In genomic region chr2:31522742-31523141, GRCh38 we compare ENCODE assay signal across 14 cellular contexts. TPM values are rescaled to one million over a fixed set of nuclear protein-coding genes. Genes with fewer than 3 reads are reported as not detected.
DNase-seq lines count a peak whose midpoint lies in the region.
"Had no signal": no experiment of that assay in that cellular context is flagged by ENCODE, and none has a peak within 500 bp of the region (broad histone marks: within the 10 kb centered on the region; RNA-seq: fewer than 3 reads in every experiment).

No MANE protein-coding gene starts in this region.

- DNase-seq in DMS153 (lab: John Stamatoyannopoulos, UW) (peak; percentile 78), GM04503 (ENCODE audit: low read depth) (peak; percentile 18), astrocyte of the hippocampus (ENCODE audit: low read depth, low spot score) (peak; percentile 21), renal cortical epithelial cell (ENCODE audit: low read depth) (peak; percentile 4), NCI-H1417 (lab: John Stamatoyannopoulos, UW) (no peak), NCI-H524 (lab: John Stamatoyannopoulos, UW) (no peak), ecto neural progenitor cell (ENCODE audit: low spot score) (no peak)
- DNase-seq: CD8-positive, alpha-beta T cell; H7; NCI-H187 treated with DMSO at 0.1 percent for 48 hours; NCI-H82; PC-3; SW 1271 had no signal

RNA-seq across cellular contexts. Expression of gene SRD5A2, which starts 58.0 kb away (rescaled TPM):
- 0.20 TPM in 1 of 2 replicates, not detected in the other for total RNA-seq in renal cortical epithelial cell
- total RNA-seq: CD8-positive, alpha-beta T cell; H7; MCF 10A had no signal

Comparison
In these comparisons a context has a peak if more than half of its experiments do, and no peak if none do; other contexts are left out.
1. DNase-seq: peak in DMS153 (single experiment), GM04503 (single experiment), astrocyte of the hippocampus (single experiment) and renal cortical epithelial cell (single experiment); none in NCI-H1417 (0 of 3), NCI-H524 (0 of 2) and ecto neural progenitor cell (single experiment).